Comparison of ENCODE assay signal across 29 cellular contexts in the genomic region with DNA sequence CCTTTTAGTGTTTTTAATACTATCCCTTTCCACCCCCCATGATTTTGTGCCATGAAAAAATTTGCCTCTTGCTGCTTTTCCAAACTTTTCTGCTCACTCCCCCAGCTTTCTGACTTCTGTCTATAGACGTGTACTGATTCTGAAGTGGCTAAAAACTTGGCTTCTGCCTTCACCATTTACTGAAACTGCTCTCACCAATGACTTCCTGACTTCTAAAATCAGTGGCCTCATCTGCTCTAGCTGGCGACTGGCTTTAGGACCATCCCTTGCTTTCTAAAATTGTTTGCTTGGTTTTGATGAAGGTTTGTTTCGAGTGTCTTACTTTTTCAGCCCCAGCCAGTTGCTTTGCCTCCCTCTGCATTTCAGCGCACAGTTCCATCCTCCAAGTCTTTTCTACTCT.
"Had no signal": no experiment of that assay in that cellular context is flagged by ENCODE, and none has a peak within 500 bp of the region (broad histone marks: within the 10 kb centered on the region; RNA-seq: fewer than 3 reads in every experiment).

No MANE protein-coding gene starts in this region.

- H3K27me3 ChIP-seq: dorsolateral prefrontal cortex, esophagus muscularis mucosa, esophagus squamous epithelium, foreskin keratinocyte, gastrocnemius medialis, gastroesophageal sphincter, heart left ventricle, hepatocyte had no signal

- FAIRE-seq: endometrium, endothelial cell of umbilical vein, frontal cortex had no signal

- H3K4me1 ChIP-seq: esophagus muscularis mucosa, esophagus squamous epithelium, gastrocnemius medialis, gastroesophageal sphincter, heart left ventricle, heart right ventricle had no signal

- DNase-seq: cortex of kidney; dermis blood vessel endothelial cell; dorsolateral prefrontal cortex; effector CD4-positive, alpha-beta T cell; effector CD8-positive, alpha-beta T cell; effector memory CD4-positive, alpha-beta T cell; effector memory CD8-positive, alpha-beta T cell; endodermal cell; erythroblast; esophagus squamous epithelium; foreskin fibroblast; foreskin keratinocyte; foreskin melanocyte; gastrocnemius medialis; glutamatergic neuron; head of caudate nucleus; heart left ventricle; heart right ventricle; hippocampal formation had no signal

- H3K9me3 Mint-ChIP-seq: dendritic cell treated with granulocyte-macrophage colony-stimulating factor and Interleukin-4, amounts not matched to agents 40 ng/mL and 50 ng/mL, for 4 days; effector memory CD8-positive, alpha-beta T cell; endodermal cell had no signal

- H3K36me3 ChIP-seq: esophagus squamous epithelium, gastrocnemius medialis, gastroesophageal sphincter, heart left ventricle, heart right ventricle had no signal

- H3K27ac Mint-ChIP-seq: dendritic cell treated with granulocyte-macrophage colony-stimulating factor and Interleukin-4, amounts not matched to agents 40 ng/mL and 50 ng/mL, for 4 days; effector memory CD8-positive, alpha-beta T cell; endodermal cell had no signal

- H3K79me2 ChIP-seq: hepatocyte had no signal

- H3K9me3 ChIP-seq: esophagus muscularis mucosa, esophagus squamous epithelium, gastrocnemius medialis, gastroesophageal sphincter, heart left ventricle, heart right ventricle had no signal

- H3K4me2 ChIP-seq: hepatocyte had no signal

- H3K27ac ChIP-seq: coronary artery, dorsolateral prefrontal cortex, epithelial cell of prostate, esophagus muscularis mucosa, esophagus squamous epithelium, foreskin keratinocyte, gastrocnemius medialis, gastroesophageal sphincter, heart left ventricle, heart right ventricle, hepatocyte had no signal

- H3K4me3 Mint-ChIP-seq: dendritic cell treated with granulocyte-macrophage colony-stimulating factor and Interleukin-4, amounts not matched to agents 40 ng/mL and 50 ng/mL, for 4 days; effector memory CD8-positive, alpha-beta T cell; endodermal cell had no signal

- H3K27me3 Mint-ChIP-seq: dendritic cell treated with granulocyte-macrophage colony-stimulating factor and Interleukin-4, amounts not matched to agents 40 ng/mL and 50 ng/mL, for 4 days had no signal

- ATAC-seq: effector memory CD8-positive, alpha-beta T cell; esophagus mucosa; foreskin keratinocyte; gastrocnemius medialis; gastroesophageal sphincter; heart left ventricle; heart right ventricle had no signal

- H3K4me3 ChIP-seq: coronary artery, dorsolateral prefrontal cortex, esophagus muscularis mucosa, esophagus squamous epithelium, gastrocnemius medialis, gastroesophageal sphincter, heart left ventricle, heart right ventricle, hepatocyte had no signal

- H2AFZ ChIP-seq: hepatocyte had no signal
